In the genomic region with DNA sequence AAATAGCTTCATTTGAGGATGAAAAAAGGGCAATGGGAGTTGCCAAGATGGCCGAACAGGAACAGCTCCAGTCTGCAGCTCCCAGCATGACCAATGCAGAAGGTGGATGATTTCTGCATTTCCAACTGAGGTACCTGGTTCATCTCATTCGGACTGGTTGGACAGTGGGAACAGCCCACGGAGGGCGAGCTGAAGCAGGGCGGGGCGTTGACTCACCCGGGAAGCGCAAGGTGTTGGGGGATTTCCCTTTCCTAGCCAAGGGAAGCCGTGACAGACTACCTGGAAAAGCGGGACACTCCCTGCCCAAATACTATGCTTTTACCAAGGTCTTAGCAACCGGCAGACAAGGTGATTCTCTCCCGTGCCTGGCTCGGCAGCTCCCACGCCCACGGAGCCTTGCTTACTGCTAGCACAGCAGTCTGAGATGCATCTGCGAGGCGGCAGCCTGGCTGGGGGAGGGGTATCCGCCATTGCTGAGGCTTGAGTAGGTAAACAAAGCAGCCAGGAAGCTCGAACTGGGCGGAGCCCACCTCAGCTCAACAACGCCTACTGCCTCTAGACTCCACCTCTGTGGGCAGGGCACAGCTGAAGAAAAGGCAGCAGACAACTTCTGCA, we compare ENCODE assay signal across 8 cellular contexts.
DNase-seq lines count a peak whose midpoint lies in the region; ATAC-seq and TF ChIP-seq lines count a peak whose summit lies in the region.
"Not testable (repeated sequence)": the region's sequence is repeated elsewhere in the genome, so short reads cannot be mapped to it uniquely, and the experiment has no call there.

No MANE protein-coding gene starts in this region.

- H3K27ac ChIP-seq in VCaP, result peak overlapping the region; percentile 63
- H3K27ac ChIP-seq in uterus, result peak overlapping the region in 1 of 2 donors; percentile 21

- ATAC-seq in natural killer cell treated with Interleukin-12 subunit alpha and Interleukin-12 subunit beta and Interleukin-15 and Interleukin-18, amount 100 ng/mL, for 72 hours, result not testable (repeated sequence)

- not testable (repeated sequence) for H3K4me1 ChIP-seq in uterus

- intact Hi-C loops in uterus (cut with DNase I; ENCODE audit: low total_unique reads), result not testable (repeated sequence)

- peaks cover 19% of the 10 kb centered on the region for H3K4me1 Mint-ChIP-seq in chondrocyte (ENCODE audit: low read depth)
- peaks cover 28 to 39% of the 10 kb centered on the region in 2 donors for H3K4me1 Mint-ChIP-seq in natural killer cell treated with Interleukin-12 subunit alpha and Interleukin-12 subunit beta and Interleukin-15 and Interleukin-18, amount 100 ng/mL, for 72 hours (ENCODE audit: low read depth in 2 of 2)

- H3K4me3 ChIP-seq in LNCaP clone FGC (ENCODE audit: low read depth, low read length), result peak overlapping the region; percentile 45
- not testable (repeated sequence) for H3K4me3 ChIP-seq in uterus

- H3K9me3 ChIP-seq in uterus, result not testable (repeated sequence)

- peak; percentile 35 for DNase-seq in LNCaP clone FGC (ENCODE audit: low read depth)
- peak; percentile 71 to 78 for DNase-seq in activated T-cell treated with anti-CD3 and anti-CD28 coated beads, Interleukin-2, amount 50 U/mL, for 48 hours
- peak; percentile 81 for DNase-seq in chondrocyte (ENCODE audit: low spot score)
- DNase-seq in iPS DF 4.7 (ENCODE audit: extremely low read depth, low spot score), result peak; percentile 5
- not testable (repeated sequence) for DNase-seq in natural killer cell treated with Interleukin-12 subunit alpha and Interleukin-12 subunit beta and Interleukin-15 and Interleukin-18, amount 100 ng/mL, for 72 hours (ENCODE audit: low spot score)
- DNase-seq in stimulated activated CD4-positive, alpha-beta T cell treated with anti-CD3 and anti-CD28 coated beads, Interleukin-4, amount 100 ng/mL, for 48 hours (ENCODE audit: low read depth in 2 of 2), result peak; percentile 53 to 56
- DNase-seq in uterus, result peak; percentile 20 to 32

- H3K27me3 ChIP-seq in uterus, result not testable (repeated sequence)

- H3K36me3 Mint-ChIP-seq in chondrocyte (ENCODE audit: low read depth); natural killer cell treated with Interleukin-12 subunit alpha and Interleukin-12 subunit beta and Interleukin-15 and Interleukin-18, amount 100 ng/mL, for 72 hours: not testable (repeated sequence)

- H3K9me3 Mint-ChIP-seq in chondrocyte (ENCODE audit: low read depth), result peaks cover 25% of the 10 kb centered on the region
- H3K9me3 Mint-ChIP-seq in natural killer cell treated with Interleukin-12 subunit alpha and Interleukin-12 subunit beta and Interleukin-15 and Interleukin-18, amount 100 ng/mL, for 72 hours, result peaks cover 10% of the 10 kb centered on the region

- not testable (repeated sequence) for H3K36me3 ChIP-seq in uterus

- TF ChIP-seq CTCF in LNCaP clone FGC (IDR thresholded peaks at IDR 0.05; ENCODE audit: control insufficient read depth, extremely low read depth, insufficient read depth); VCaP (conservative IDR thresholded peaks at IDR 0.05); chondrocyte (IDR thresholded peaks at IDR 0.05); uterus (IDR thresholded peaks at IDR 0.05): not testable (repeated sequence)

- H3K27me3 Mint-ChIP-seq in chondrocyte (ENCODE audit: low read depth); natural killer cell treated with Interleukin-12 subunit alpha and Interleukin-12 subunit beta and Interleukin-15 and Interleukin-18, amount 100 ng/mL, for 72 hours: not testable (repeated sequence)

- H3K4me3 Mint-ChIP-seq in chondrocyte (ENCODE audit: unreplicated experiment), result peak overlapping the region; percentile 49
- H3K4me3 Mint-ChIP-seq in natural killer cell treated with Interleukin-12 subunit alpha and Interleukin-12 subunit beta and Interleukin-15 and Interleukin-18, amount 100 ng/mL, for 72 hours, result peak overlapping the region; percentile 59

- TF ChIP-seq POLR2A in uterus (IDR thresholded peaks at IDR 0.05), result not testable (repeated sequence)

- not testable (repeated sequence) for H3K27ac Mint-ChIP-seq in chondrocyte (ENCODE audit: unreplicated experiment); natural killer cell treated with Interleukin-12 subunit alpha and Interleukin-12 subunit beta and Interleukin-15 and Interleukin-18, amount 100 ng/mL, for 72 hours
